1 cellular context compared by ENCODE assay signal in the genomic region with DNA sequence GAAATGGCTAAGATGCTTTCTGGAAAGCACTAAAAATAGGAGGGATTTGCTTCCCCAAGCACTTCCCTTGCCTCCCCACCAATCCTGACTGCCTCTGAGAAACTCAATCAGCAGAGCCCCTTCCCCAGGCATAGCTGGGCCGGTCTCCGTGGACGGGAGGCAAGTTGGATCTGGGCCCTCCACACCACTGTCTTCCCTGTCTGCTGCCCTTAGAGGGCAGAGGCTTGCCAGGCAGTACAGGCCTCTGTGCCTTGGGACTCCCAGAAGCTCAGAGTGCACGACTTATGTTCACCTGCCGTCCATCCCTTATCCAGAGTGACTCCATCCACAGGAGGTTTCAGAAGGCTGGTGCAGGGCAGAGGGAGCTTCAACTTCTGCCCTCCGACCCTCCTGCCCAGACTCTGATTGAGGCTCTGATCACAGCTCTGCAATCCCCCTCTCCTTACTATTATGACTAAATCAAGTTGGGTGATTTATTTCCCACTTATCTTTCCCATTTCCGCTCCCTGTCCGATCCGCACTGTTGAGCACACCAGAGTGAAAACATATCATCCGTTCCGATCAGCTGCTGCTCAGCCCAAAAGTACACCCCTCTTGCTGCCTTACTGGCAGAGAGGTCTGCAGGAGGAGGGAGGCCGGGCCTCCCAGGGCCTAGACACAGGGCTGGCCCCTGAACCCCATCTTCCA.
TF ChIP-seq lines count a peak whose summit lies in the region.

No MANE protein-coding gene starts in this region.

TF ChIP-seq in GM23338, 12 proteins besides CTCF, POLR2A, EP300 and RAD21 (continued from another document):
- TF ChIP-seq, protein P1, sequence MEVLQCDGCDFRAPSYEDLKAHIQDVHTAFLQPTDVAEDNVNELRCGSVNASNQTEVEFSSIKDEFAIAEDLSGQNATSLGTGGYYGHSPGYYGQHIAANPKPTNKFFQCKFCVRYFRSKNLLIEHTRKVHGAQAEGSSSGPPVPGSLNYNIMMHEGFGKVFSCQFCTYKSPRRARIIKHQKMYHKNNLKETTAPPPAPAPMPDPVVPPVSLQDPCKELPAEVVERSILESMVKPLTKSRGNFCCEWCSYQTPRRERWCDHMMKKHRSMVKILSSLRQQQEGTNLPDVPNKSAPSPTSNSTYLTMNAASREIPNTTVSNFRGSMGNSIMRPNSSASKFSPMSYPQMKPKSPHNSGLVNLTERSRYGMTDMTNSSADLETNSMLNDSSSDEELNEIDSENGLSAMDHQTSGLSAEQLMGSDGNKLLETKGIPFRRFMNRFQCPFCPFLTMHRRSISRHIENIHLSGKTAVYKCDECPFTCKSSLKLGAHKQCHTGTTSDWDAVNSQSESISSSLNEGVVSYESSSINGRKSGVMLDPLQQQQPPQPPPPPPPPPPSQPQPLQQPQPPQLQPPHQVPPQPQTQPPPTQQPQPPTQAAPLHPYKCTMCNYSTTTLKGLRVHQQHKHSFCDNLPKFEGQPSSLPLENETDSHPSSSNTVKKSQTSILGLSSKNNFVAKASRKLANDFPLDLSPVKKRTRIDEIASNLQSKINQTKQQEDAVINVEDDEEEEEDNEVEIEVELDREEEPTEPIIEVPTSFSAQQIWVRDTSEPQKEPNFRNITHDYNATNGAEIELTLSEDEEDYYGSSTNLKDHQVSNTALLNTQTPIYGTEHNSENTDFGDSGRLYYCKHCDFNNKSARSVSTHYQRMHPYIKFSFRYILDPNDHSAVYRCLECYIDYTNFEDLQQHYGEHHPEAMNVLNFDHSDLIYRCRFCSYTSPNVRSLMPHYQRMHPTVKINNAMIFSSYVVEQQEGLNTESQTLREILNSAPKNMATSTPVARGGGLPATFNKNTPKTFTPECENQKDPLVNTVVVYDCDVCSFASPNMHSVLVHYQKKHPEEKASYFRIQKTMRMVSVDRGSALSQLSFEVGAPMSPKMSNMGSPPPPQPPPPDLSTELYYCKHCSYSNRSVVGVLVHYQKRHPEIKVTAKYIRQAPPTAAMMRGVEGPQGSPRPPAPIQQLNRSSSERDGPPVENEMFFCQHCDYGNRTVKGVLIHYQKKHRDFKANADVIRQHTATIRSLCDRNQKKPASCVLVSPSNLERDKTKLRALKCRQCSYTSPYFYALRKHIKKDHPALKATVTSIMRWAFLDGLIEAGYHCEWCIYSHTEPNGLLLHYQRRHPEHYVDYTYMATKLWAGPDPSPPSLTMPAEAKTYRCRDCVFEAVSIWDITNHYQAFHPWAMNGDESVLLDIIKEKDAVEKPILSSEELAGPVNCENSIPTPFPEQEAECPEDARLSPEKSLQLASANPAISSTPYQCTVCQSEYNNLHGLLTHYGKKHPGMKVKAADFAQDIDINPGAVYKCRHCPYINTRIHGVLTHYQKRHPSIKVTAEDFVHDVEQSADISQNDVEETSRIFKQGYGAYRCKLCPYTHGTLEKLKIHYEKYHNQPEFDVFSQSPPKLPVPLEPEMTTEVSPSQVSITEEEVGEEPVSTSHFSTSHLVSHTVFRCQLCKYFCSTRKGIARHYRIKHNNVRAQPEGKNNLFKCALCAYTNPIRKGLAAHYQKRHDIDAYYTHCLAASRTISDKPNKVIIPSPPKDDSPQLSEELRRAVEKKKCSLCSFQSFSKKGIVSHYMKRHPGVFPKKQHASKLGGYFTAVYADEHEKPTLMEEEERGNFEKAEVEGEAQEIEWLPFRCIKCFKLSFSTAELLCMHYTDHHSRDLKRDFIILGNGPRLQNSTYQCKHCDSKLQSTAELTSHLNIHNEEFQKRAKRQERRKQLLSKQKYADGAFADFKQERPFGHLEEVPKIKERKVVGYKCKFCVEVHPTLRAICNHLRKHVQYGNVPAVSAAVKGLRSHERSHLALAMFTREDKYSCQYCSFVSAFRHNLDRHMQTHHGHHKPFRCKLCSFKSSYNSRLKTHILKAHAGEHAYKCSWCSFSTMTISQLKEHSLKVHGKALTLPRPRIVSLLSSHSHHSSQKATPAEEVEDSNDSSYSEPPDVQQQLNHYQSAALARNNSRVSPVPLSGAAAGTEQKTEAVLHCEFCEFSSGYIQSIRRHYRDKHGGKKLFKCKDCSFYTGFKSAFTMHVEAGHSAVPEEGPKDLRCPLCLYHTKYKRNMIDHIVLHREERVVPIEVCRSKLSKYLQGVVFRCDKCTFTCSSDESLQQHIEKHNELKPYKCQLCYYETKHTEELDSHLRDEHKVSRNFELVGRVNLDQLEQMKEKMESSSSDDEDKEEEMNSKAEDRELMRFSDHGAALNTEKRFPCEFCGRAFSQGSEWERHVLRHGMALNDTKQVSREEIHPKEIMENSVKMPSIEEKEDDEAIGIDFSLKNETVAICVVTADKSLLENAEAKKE (CRISPR knock-in tag; IDR thresholded peaks at IDR 0.05): no peak
- TF ChIP-seq NANOG (IDR thresholded peaks at IDR 0.05; ENCODE audit: borderline replicate concordance) (no peak), STAT1 (IDR thresholded peaks at IDR 0.05; ENCODE audit: unreplicated experiment) (no peak)
